ENCODE assay signal across 8 cellular contexts in genomic region chr2:112433480-112433879, GRCh38. TPM values are rescaled to one million over a fixed set of nuclear protein-coding genes. Genes with fewer than 3 reads are reported as not detected.
A peak's percentile ranks its signal among the peaks of the same experiment; 100 is the strongest.
DNase-seq lines count a peak whose midpoint lies in the region; ATAC-seq and TF ChIP-seq lines count a peak whose summit lies in the region.
"Not testable (repeated sequence)": the region's sequence is repeated elsewhere in the genome, so short reads cannot be mapped to it uniquely, and the experiment has no call there.

TSS of gene RGPD8 (minus strand) at chr2:112433645. CDS start at chr2:112433453, 192 bp downstream.

- not testable (repeated sequence) for H3K4me1 ChIP-seq in SJSA1 (replicated peaks); mucosa of rectum (ENCODE audit: control insufficient read depth in 2 of 2, insufficient read depth in 2 of 2, low read length in 2 of 2)

- peak; percentile 91 for ATAC-seq in GM19324 (IDR thresholded peaks at IDR 0.05; ENCODE audit: low FRiP score, unreplicated experiment)
- peak; percentile 98 for ATAC-seq in HG03103 (IDR thresholded peaks at IDR 0.05; ENCODE audit: low read depth, unreplicated experiment)

- H3K9me3 ChIP-seq in SJSA1 (replicated peaks); mucosa of rectum (ENCODE audit: control insufficient read depth in 2 of 2, low read length in 2 of 2): not testable (repeated sequence)

- H3K4me3 ChIP-seq in SJSA1, result peak within 1 kb of the TSS; percentile 44
- H3K4me3 ChIP-seq in fibroblast of pulmonary artery (replicated peaks; ENCODE audit: low read depth, low read length), result peak within 1 kb of the TSS; percentile 51
- H3K4me3 ChIP-seq in mucosa of rectum (ENCODE audit: low read length in 2 of 2), result peak within 1 kb of the TSS; percentile 16 to 63

- TF ChIP-seq CTCF in fibroblast of pulmonary artery (IDR thresholded peaks at IDR 0.05; ENCODE audit: low read length, missing control alignments), result peak; percentile 40

- peak within 1 kb of the TSS in 1 of 2 donors; percentile 32 for H3K9ac ChIP-seq in mucosa of rectum (ENCODE audit: low read depth in 1 of 2, low read length in 2 of 2)

- not testable (repeated sequence) for H3K27ac ChIP-seq in SJSA1
- peak within 1 kb of the TSS in 1 of 2 donors; percentile 65 for H3K27ac ChIP-seq in mucosa of rectum (ENCODE audit: low read depth in 2 of 2, low read length in 2 of 2)

- H3K27me3 ChIP-seq in SJSA1 (replicated peaks); mucosa of rectum (ENCODE audit: control insufficient read depth in 2 of 2, insufficient read depth in 2 of 2, low read length in 2 of 2): not testable (repeated sequence)

- H3K36me3 ChIP-seq in SJSA1; mucosa of rectum (ENCODE audit: control insufficient read depth in 2 of 2, insufficient read depth in 2 of 2, low read length in 2 of 2): not testable (repeated sequence)

- DNase-seq in Ammon's horn (ENCODE audit: low spot score), result peak; percentile 94
- DNase-seq in SJSA1 (ENCODE audit: low read depth in 1 of 2, low spot score in 2 of 2), result peak; percentile 57 to 84
- DNase-seq in activated naive CD4-positive, alpha-beta T cell treated with Interleukin-2 at 50 U/mL for 16 hours, result peak; percentile 87
- peak; percentile 91 for DNase-seq in fibroblast of pulmonary artery (ENCODE audit: low read depth)
- peak; percentile 67 to 76 (median 75) for DNase-seq in stimulated activated CD4-positive, alpha-beta T cell treated with anti-CD3 and anti-CD28 coated beads, TNF-alpha, amount 100 ng/mL, for 4 hours (ENCODE audit: low read depth in 3 of 3)

RNA-seq across cellular contexts. Expression of gene RGPD8, which starts in this region (rescaled TPM):
- total RNA-seq in SJSA1 (2014; rRNA removed; shearing (Covaris generic)), result 1.4 and 5.5 TPM in 2 replicates
